In genomic region chr3:10389995-10390394, GRCh38 we compare ENCODE assay signal across 12 cellular contexts.
DNase-seq lines count a peak whose midpoint lies in the region; ATAC-seq and TF ChIP-seq lines count a peak whose summit lies in the region.
"Had no signal": no experiment of that assay in that cellular context is flagged by ENCODE, and none has a peak within 500 bp of the region (broad histone marks: within the 10 kb centered on the region; RNA-seq: fewer than 3 reads in every experiment).

No MANE protein-coding gene starts in this region.

- DNase-seq in T-helper 17 cell = no peak
- no peak for DNase-seq in type B pancreatic cell (ENCODE audit: extremely low spot score, unreplicated experiment)
- no peak for DNase-seq in activated CD4-positive, alpha-beta T cell treated with anti-CD3 and anti-CD28 coated beads for 4 hours
- no peak for DNase-seq in activated T-cell treated with anti-CD3 and anti-CD28 coated beads, Interleukin-2, amount 50 U/mL, for 48 hours
- DNase-seq: activated effector memory CD4-positive, alpha-beta T cell treated with Interleukin-2 at 50 U/mL for 16 hours; BE2C; SK-N-SH had no signal

- H3K9me3 ChIP-seq in DOHH2 (ENCODE audit: control insufficient read depth, insufficient read depth, low read length) = no peaks in the 10 kb centered on the region
- H3K9me3 ChIP-seq in T-helper 17 cell (ENCODE audit: control insufficient read depth, low read length, poor library complexity, severe bottlenecking) = no peaks in the 10 kb centered on the region
- H3K9me3 ChIP-seq: BE2C, SK-N-SH had no signal

- H3K4me2 ChIP-seq in DOHH2 (ENCODE audit: low read length) = peak overlapping the region; percentile 79
- H3K4me2 ChIP-seq: SK-N-SH had no signal

- H3K36me3 Mint-ChIP-seq in T-helper 17 cell (ENCODE audit: low read depth) = no peaks in the 10 kb centered on the region
- no peaks in the 10 kb centered on the region for H3K36me3 Mint-ChIP-seq in type B pancreatic cell
- H3K36me3 Mint-ChIP-seq: mesothelial cell of epicardium had no signal

- no peaks in the 10 kb centered on the region for H4K20me1 ChIP-seq in DOHH2 (ENCODE audit: control insufficient read depth, insufficient read depth, low read depth, low read length)

- H3K4me3 Mint-ChIP-seq in T-helper 17 cell (no peak overlapping the region), type B pancreatic cell (no peak overlapping the region)
- H3K4me3 Mint-ChIP-seq: mesothelial cell of epicardium had no signal

- no peaks in the 10 kb centered on the region for H3K9me3 Mint-ChIP-seq in type B pancreatic cell
- H3K9me3 Mint-ChIP-seq: mesothelial cell of epicardium had no signal

- H3F3A ChIP-seq in DOHH2 (ENCODE audit: control insufficient read depth, insufficient read depth) = 0 out of 2 replicates have a peak, but pooled peaks cover 9% of the 10 kb centered on the region

- H3K27me3 ChIP-seq in DOHH2 (ENCODE audit: control insufficient read depth, low read length) = no peaks in the 10 kb centered on the region
- H3K27me3 ChIP-seq: BE2C had no signal

- no peaks in the 10 kb centered on the region for H3K9me2 ChIP-seq in DOHH2 (replicated peaks; ENCODE audit: control insufficient read depth, low read length)
- H3K9me2 ChIP-seq: SK-N-SH had no signal

- H3K36me3 ChIP-seq in DOHH2 (ENCODE audit: control insufficient read depth, low read length) = peaks cover 8% of the 10 kb centered on the region
- H3K36me3 ChIP-seq: BE2C had no signal

- H3K4me1 Mint-ChIP-seq in T-helper 17 cell (peaks cover 12% of the 10 kb centered on the region), type B pancreatic cell (ENCODE audit: unreplicated experiment) (no peaks in the 10 kb centered on the region)
- H3K4me1 Mint-ChIP-seq: mesothelial cell of epicardium had no signal

- no peak for TF ChIP-seq CTCF in DOHH2 (IDR thresholded peaks at IDR 0.05; ENCODE audit: low read depth, low read length, poor library complexity, severe bottlenecking)
- no peak for TF ChIP-seq CTCF in type B pancreatic cell (conservative IDR thresholded peaks at IDR 0.05)

- H3K4me1 ChIP-seq in DOHH2 (ENCODE audit: control insufficient read depth, low read length) = peaks cover 58% of the 10 kb centered on the region
- H3K4me1 ChIP-seq: BE2C had no signal

- H3K79me2 ChIP-seq in DOHH2 (ENCODE audit: control insufficient read depth, low read length) = no peaks in the 10 kb centered on the region

- no peak overlapping the region for H3K27ac Mint-ChIP-seq in T-helper 17 cell
- no peak overlapping the region for H3K27ac Mint-ChIP-seq in type B pancreatic cell
- H3K27ac Mint-ChIP-seq: mesothelial cell of epicardium had no signal

- H3K27me3 Mint-ChIP-seq in T-helper 17 cell (peaks cover 14% of the 10 kb centered on the region), type B pancreatic cell (peaks cover 27% of the 10 kb centered on the region)

- peak overlapping the region; percentile 79 for H3K27ac ChIP-seq in DOHH2 (ENCODE audit: low read depth, low read length)

- peak overlapping the region; percentile 57 for H3K4me3 ChIP-seq in DOHH2 (ENCODE audit: low read length)

- ATAC-seq in GM19468 (IDR thresholded peaks at IDR 0.05; ENCODE audit: extremely low read depth, unreplicated experiment) (peak; percentile 27), HG03342 (IDR thresholded peaks at IDR 0.05; ENCODE audit: unreplicated experiment) (peak; percentile 83), T-helper 17 cell (peak; percentile 57), HG02973 (IDR thresholded peaks at IDR 0.05; ENCODE audit: unreplicated experiment) (no peak)
